15 cellular contexts compared by ENCODE assay signal in the genomic region with DNA sequence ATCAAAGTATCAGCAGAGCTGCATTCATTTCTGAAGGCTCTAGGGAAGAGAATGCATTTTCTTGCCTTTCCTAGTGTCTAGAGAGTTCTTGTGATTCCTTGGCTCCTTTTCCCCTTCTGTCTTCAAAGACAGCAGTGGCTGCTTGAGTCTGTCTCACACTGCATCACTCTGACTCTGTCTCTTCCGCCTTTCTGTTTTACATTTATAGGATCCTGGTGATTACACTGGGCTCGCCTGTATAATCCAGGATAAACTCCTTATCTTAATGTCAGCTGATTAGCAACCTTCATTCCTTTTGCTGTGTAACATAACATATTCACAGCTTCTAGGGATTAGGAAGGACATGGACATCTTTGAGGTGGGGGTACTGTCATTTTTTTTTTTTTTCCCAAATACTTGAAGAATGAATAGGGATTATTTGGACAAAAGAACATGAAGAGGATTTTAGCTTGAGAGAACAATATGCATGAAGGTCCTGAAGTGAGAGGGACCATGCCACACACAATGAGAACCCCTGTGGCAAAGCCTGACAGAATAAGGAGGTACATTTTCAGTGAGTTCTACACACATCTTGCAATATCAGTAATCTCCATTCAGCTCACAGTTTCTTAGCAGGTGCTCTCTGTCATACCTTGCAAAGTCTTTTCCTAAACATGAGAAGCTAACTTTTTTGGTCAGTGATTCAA.
DNase-seq lines count a peak whose midpoint lies in the region; TF ChIP-seq lines count a peak whose summit lies in the region.
"Had no signal": no experiment of that assay in that cellular context is flagged by ENCODE, and none has a peak within 500 bp of the region (broad histone marks: within the 10 kb centered on the region; RNA-seq: fewer than 3 reads in every experiment).

No MANE protein-coding gene starts in this region.

- no peaks in the 10 kb centered on the region for H3K79me2 ChIP-seq in neural progenitor cell (ENCODE audit: low read depth)

- H3K36me3 Mint-ChIP-seq in endodermal cell (ENCODE audit: low read depth) (no peaks in the 10 kb centered on the region), neural progenitor cell (no peaks in the 10 kb centered on the region)
- H3K36me3 Mint-ChIP-seq in activated T-helper 1 cell treated with anti-CD3 and anti-CD28 coated beads, Interleukin-12 subunit alpha, Interleukin-12 subunit beta, Interleukin-2, Interleukin-4 antibody, amounts not matched to agents 30 ng/mL and 10 ng/mL and 1 ng/mL, durations not matched to agents 14 hours and 24 hours and 36 hours (ENCODE audit: low read depth), result no peaks in the 10 kb centered on the region
- H3K36me3 Mint-ChIP-seq: CD14-positive monocyte; CD8-positive, alpha-beta memory T cell; IgD-negative memory B cell had no signal

- H3K27me3 Mint-ChIP-seq in endodermal cell (ENCODE audit: insufficient read depth) (peaks cover 32% of the 10 kb centered on the region), neural progenitor cell (ENCODE audit: insufficient read depth, low read depth) (no peaks in the 10 kb centered on the region)
- H3K27me3 Mint-ChIP-seq in activated T-helper 1 cell treated with anti-CD3 and anti-CD28 coated beads, Interleukin-12 subunit alpha, Interleukin-12 subunit beta, Interleukin-2, Interleukin-4 antibody, amounts not matched to agents 30 ng/mL and 10 ng/mL and 1 ng/mL, durations not matched to agents 14 hours and 24 hours and 36 hours (ENCODE audit: insufficient read depth), result peaks cover 3% of the 10 kb centered on the region
- H3K27me3 Mint-ChIP-seq: CD8-positive, alpha-beta memory T cell; IgD-negative memory B cell had no signal

- peaks cover 83% of the 10 kb centered on the region for H3K27me3 ChIP-seq in endodermal cell (ENCODE audit: control insufficient read depth, insufficient read depth, low read length, poor library complexity, severe bottlenecking)
- no peaks in the 10 kb centered on the region for H3K27me3 ChIP-seq in neural progenitor cell

- H4K20me1 ChIP-seq in neural progenitor cell (ENCODE audit: low read depth), result no peaks in the 10 kb centered on the region

- TF ChIP-seq CTCF in endodermal cell (conservative IDR thresholded peaks at IDR 0.05), result no peak
- TF ChIP-seq CTCF in neural progenitor cell (IDR thresholded peaks at IDR 0.05), result no peak

- no peak overlapping the region for H3K9ac ChIP-seq in endodermal cell (ENCODE audit: extremely low read depth, low read length, poor library complexity, severe bottlenecking)
- H3K9ac ChIP-seq in neural progenitor cell, result no peak overlapping the region

- intact Hi-C loops in activated T-helper 1 cell treated with anti-CD3 and anti-CD28 coated beads, Interleukin-12 subunit alpha, Interleukin-12 subunit beta, Interleukin-2, Interleukin-4 antibody, amounts not matched to agents 30 ng/mL and 10 ng/mL and 1 ng/mL, durations not matched to agents 14 hours and 24 hours and 36 hours (cut with micrococcal nuclease), result no loop called here

- peak; percentile 78 for DNase-seq in NCI-H82 treated with DMSO at 0.1 percent for 48 hours (lab: John Stamatoyannopoulos, UW; ENCODE audit: unreplicated experiment)
- DNase-seq in endodermal cell, result peak; percentile 43
- DNase-seq in neural progenitor cell (ENCODE audit: low spot score), result peak; percentile 44
- DNase-seq in activated T-helper 1 cell treated with anti-CD3 and anti-CD28 coated beads, Interleukin-12 subunit alpha, Interleukin-12 subunit beta, Interleukin-2, Interleukin-4 antibody, amounts not matched to agents 30 ng/mL and 10 ng/mL and 1 ng/mL, durations not matched to agents 14 hours and 24 hours and 36 hours (ENCODE audit: low spot score), result no peak
- DNase-seq in stimulated activated CD4-positive, alpha-beta T cell treated with anti-CD3 and anti-CD28 coated beads, Interleukin-15, amount 100 ng/mL, for 24 hours, result no peak
- no peak for DNase-seq in CD1c-positive myeloid dendritic cell (ENCODE audit: extremely low spot score)
- no peak for DNase-seq in KBM-7
- DNase-seq: Caco-2; CD8-positive, alpha-beta memory T cell; DMS 273 treated with DMSO at 0.1 percent for 48 hours; H7 had no signal

- H3K9me3 Mint-ChIP-seq in endodermal cell (no peaks in the 10 kb centered on the region), neural progenitor cell (no peaks in the 10 kb centered on the region)
- H3K9me3 Mint-ChIP-seq in activated T-helper 1 cell treated with anti-CD3 and anti-CD28 coated beads, Interleukin-12 subunit alpha, Interleukin-12 subunit beta, Interleukin-2, Interleukin-4 antibody, amounts not matched to agents 30 ng/mL and 10 ng/mL and 1 ng/mL, durations not matched to agents 14 hours and 24 hours and 36 hours, result no peaks in the 10 kb centered on the region
- H3K9me3 Mint-ChIP-seq: CD14-positive monocyte, GM23338 had no signal

- no peak overlapping the region for H3K27ac Mint-ChIP-seq in endodermal cell
- H3K27ac Mint-ChIP-seq in neural progenitor cell, result no peak overlapping the region
- no peak overlapping the region for H3K27ac Mint-ChIP-seq in activated T-helper 1 cell treated with anti-CD3 and anti-CD28 coated beads, Interleukin-12 subunit alpha, Interleukin-12 subunit beta, Interleukin-2, Interleukin-4 antibody, amounts not matched to agents 30 ng/mL and 10 ng/mL and 1 ng/mL, durations not matched to agents 14 hours and 24 hours and 36 hours
- H3K27ac Mint-ChIP-seq: CD14-positive monocyte; CD8-positive, alpha-beta memory T cell; GM23338; IgD-negative memory B cell had no signal

- WGBS in endodermal cell (ENCODE audit: insufficient coverage in 1 of 2, insufficient read length in 1 of 2), 2 experiments, result 49 to 60% methylated on average over 1 to 2 of the region's 2 CpGs

- H3K9me3 ChIP-seq in endodermal cell (ENCODE audit: control insufficient read depth, low read length) (no peaks in the 10 kb centered on the region), neural progenitor cell (ENCODE audit: low read depth) (no peaks in the 10 kb centered on the region)
- H3K9me3 ChIP-seq: A549, Caco-2 had no signal

- no peak overlapping the region for H2AFZ ChIP-seq in neural progenitor cell (replicated peaks)

- no peaks in the 10 kb centered on the region for H3K36me3 ChIP-seq in endodermal cell (ENCODE audit: control insufficient read depth, insufficient read depth, low read length)
- H3K36me3 ChIP-seq in neural progenitor cell, result no peaks in the 10 kb centered on the region

- no peaks in the 10 kb centered on the region for H3K4me1 ChIP-seq in endodermal cell (ENCODE audit: control insufficient read depth, insufficient read depth, low read length)
- H3K4me1 ChIP-seq in neural progenitor cell, result peaks cover 14% of the 10 kb centered on the region
- H3K4me1 ChIP-seq: A549, Caco-2 had no signal

- H3K4me1 Mint-ChIP-seq in endodermal cell (peaks cover 14% of the 10 kb centered on the region), neural progenitor cell (peaks cover 14% of the 10 kb centered on the region)
- no peaks in the 10 kb centered on the region for H3K4me1 Mint-ChIP-seq in activated T-helper 1 cell treated with anti-CD3 and anti-CD28 coated beads, Interleukin-12 subunit alpha, Interleukin-12 subunit beta, Interleukin-2, Interleukin-4 antibody, amounts not matched to agents 30 ng/mL and 10 ng/mL and 1 ng/mL, durations not matched to agents 14 hours and 24 hours and 36 hours (ENCODE audit: low read depth)
- H3K4me1 Mint-ChIP-seq: CD14-positive monocyte; CD8-positive, alpha-beta memory T cell; GM23338; IgD-negative memory B cell had no signal

- H3K4me2 ChIP-seq in neural progenitor cell, result peak overlapping the region; percentile 4
- H3K4me2 ChIP-seq: A549, GM23338 had no signal

- H3K4me3 ChIP-seq in endodermal cell (ENCODE audit: low read length) (no peak overlapping the region), neural progenitor cell (no peak overlapping the region)
- H3K4me3 ChIP-seq: A549, GM23338 had no signal

- H3K27ac ChIP-seq in endodermal cell (ENCODE audit: low read depth, low read length), result no peak overlapping the region
- no peak overlapping the region for H3K27ac ChIP-seq in neural progenitor cell
- H3K27ac ChIP-seq: A549 had no signal

- H3K4me3 Mint-ChIP-seq in endodermal cell, result no peak overlapping the region
- no peak overlapping the region for H3K4me3 Mint-ChIP-seq in neural progenitor cell
- H3K4me3 Mint-ChIP-seq in activated T-helper 1 cell treated with anti-CD3 and anti-CD28 coated beads, Interleukin-12 subunit alpha, Interleukin-12 subunit beta, Interleukin-2, Interleukin-4 antibody, amounts not matched to agents 30 ng/mL and 10 ng/mL and 1 ng/mL, durations not matched to agents 14 hours and 24 hours and 36 hours, result no peak overlapping the region
- H3K4me3 Mint-ChIP-seq: CD14-positive monocyte; CD8-positive, alpha-beta memory T cell; GM23338; IgD-negative memory B cell had no signal

- peaks cover 15% of the 10 kb centered on the region for H3F3A ChIP-seq in neural progenitor cell (ENCODE audit: low read depth)

- in situ Hi-C loops in KBM-7 (cut with MboI; ENCODE audit: low pct_unique_long_range_greater_than_20kb, low sequenced_read_pairs), result no loop called here

Comparison
In these comparisons a context has a peak if more than half of its experiments do, and no peak if none do; other contexts are left out.
1. DNase-seq: peak in NCI-H82 treated with DMSO at 0.1 percent for 48 hours (single experiment), endodermal cell (single experiment) and neural progenitor cell (single experiment); none in activated T-helper 1 cell treated with anti-CD3 and anti-CD28 coated beads, Interleukin-12 subunit alpha, Interleukin-12 subunit beta, Interleukin-2, Interleukin-4 antibody, amounts not matched to agents 30 ng/mL and 10 ng/mL and 1 ng/mL, durations not matched to agents 14 hours and 24 hours and 36 hours (single experiment), stimulated activated CD4-positive, alpha-beta T cell treated with anti-CD3 and anti-CD28 coated beads, Interleukin-15, amount 100 ng/mL, for 24 hours (single experiment), CD1c-positive myeloid dendritic cell (single experiment) and KBM-7 (single experiment).